8 cellular contexts compared by ENCODE assay signal in the genomic region with DNA sequence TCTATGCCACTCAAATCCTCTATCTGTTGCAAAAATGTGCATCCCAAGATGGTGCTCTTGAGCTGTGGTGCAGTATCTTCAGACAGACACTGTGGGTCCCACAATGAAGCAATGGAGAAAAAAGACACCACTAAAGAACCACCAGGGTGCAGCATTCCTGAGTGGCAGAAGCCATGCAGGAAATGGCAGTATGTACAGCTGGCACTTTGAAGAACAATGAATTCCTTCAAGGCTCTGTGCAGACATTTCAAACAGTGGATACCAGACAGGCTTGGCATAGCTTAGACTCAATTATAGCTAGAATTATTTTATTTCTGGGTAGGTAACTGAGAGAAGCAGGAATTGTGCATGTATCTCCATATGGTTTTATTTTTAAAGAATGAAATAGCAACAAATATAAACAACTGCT. TPM values are rescaled to one million over a fixed set of nuclear protein-coding genes. Genes with fewer than 3 reads are reported as not detected.
DNase-seq lines count a peak whose midpoint lies in the region; ATAC-seq and TF ChIP-seq lines count a peak whose summit lies in the region.

No MANE protein-coding gene starts in this region.

- H3K27me3 Mint-ChIP-seq in T-helper 17 cell = peaks cover 5% of the 10 kb centered on the region
- no peaks in the 10 kb centered on the region for H3K27me3 Mint-ChIP-seq in nephron (ENCODE audit: low read depth)
- H3K27me3 Mint-ChIP-seq in immature natural killer cell (ENCODE audit: low read depth in 3 of 3) = peaks cover 1 to 7% (median 3%) of the 10 kb centered on the region in 3 donors

- H3K36me3 Mint-ChIP-seq in T-helper 17 cell (ENCODE audit: low read depth) (no peaks in the 10 kb centered on the region), nephron (ENCODE audit: low read depth) (peaks cover 8% of the 10 kb centered on the region), immature natural killer cell (no peaks in the 10 kb centered on the region)

- H3K4me3 ChIP-seq in epithelial cell of proximal tubule (ENCODE audit: low read depth, low read length) = no peak overlapping the region

- no peaks in the 10 kb centered on the region for H3K9me3 ChIP-seq in T-helper 17 cell (ENCODE audit: control insufficient read depth, low read length, poor library complexity, severe bottlenecking)

- H3K27ac Mint-ChIP-seq in T-helper 17 cell = no peak overlapping the region
- peak overlapping the region; percentile 82 to 89 (median 82) for H3K27ac Mint-ChIP-seq in nephron
- no peak overlapping the region for H3K27ac Mint-ChIP-seq in immature natural killer cell

- H3K4me1 Mint-ChIP-seq in T-helper 17 cell (peaks cover 9% of the 10 kb centered on the region), nephron (peaks cover 21% of the 10 kb centered on the region), immature natural killer cell (no peaks in the 10 kb centered on the region)

- DNase-seq in CMK (ENCODE audit: low read depth) (peak; percentile 36), NCI-H1930 (lab: John Stamatoyannopoulos, UW) (peak; percentile 40 to 59), T-helper 17 cell (peak in 1 of 3 donors; percentile 13), epithelial cell of proximal tubule (ENCODE audit: low read depth) (peak; percentile 55), immature natural killer cell (no peak)

- H3K4me3 Mint-ChIP-seq in T-helper 17 cell (no peak overlapping the region), nephron (peak overlapping the region in 1 of 3 experiments; percentile 31), immature natural killer cell (no peak overlapping the region)

- peak; percentile 92 for TF ChIP-seq CTCF in epithelial cell of proximal tubule (conservative IDR thresholded peaks at IDR 0.05; ENCODE audit: low read depth, low read length)
- TF ChIP-seq CTCF in nephron (IDR thresholded peaks at IDR 0.05; ENCODE audit: unreplicated experiment in 3 of 3) = peak; percentile 39 to 58 (median 46)

- H3K9me3 Mint-ChIP-seq in nephron (peaks cover 12% of the 10 kb centered on the region), immature natural killer cell (no peaks in the 10 kb centered on the region)

- ATAC-seq in GM18867 (IDR thresholded peaks at IDR 0.05; ENCODE audit: unreplicated experiment) = peak; percentile 100
- ATAC-seq in HG03025 (IDR thresholded peaks at IDR 0.05; ENCODE audit: low FRiP score, unreplicated experiment) = peak; percentile 92
- peak; percentile 98 for ATAC-seq in T-helper 17 cell

RNA-seq across cellular contexts. Expression of a gene that starts 24.0 kb away (rescaled TPM):
- 10 to 100 TPM; 38.4 to 50.1 TPM for total RNA-seq in T-helper 17 cell
- 92.0 and 95.5 TPM in 2 replicates for total RNA-seq in epithelial cell of proximal tubule
- 100 to 1,000 TPM in 1 of 3 donors, 10 to 100 TPM in 2; 61.2 to 103 (median 90.3) TPM for polyA plus RNA-seq in immature natural killer cell

Comparison
In these comparisons a context has a peak if more than half of its experiments do, and no peak if none do; other contexts are left out.
1. DNase-seq: peak in CMK (single experiment), NCI-H1930 (2 of 2) and epithelial cell of proximal tubule (single experiment); none in immature natural killer cell (0 of 3).
2. H3K27ac Mint-ChIP-seq: peak in nephron (3 of 3); none in T-helper 17 cell (single experiment) and immature natural killer cell (0 of 6).
3. Peak in every context shown above with its lines, with median percentiles within 50 percentile points of each other: ATAC-seq.